7 cellular contexts compared by ENCODE assay signal in genomic region chr6:159104163-159104885, GRCh38. TPM values are rescaled to one million over a fixed set of nuclear protein-coding genes. Genes with fewer than 3 reads are reported as not detected.
DNase-seq lines count a peak whose midpoint lies in the region; ATAC-seq, FAIRE-seq and TF ChIP-seq lines count a peak whose summit lies in the region.

No MANE protein-coding gene starts in this region.

- peaks cover 2% of the 10 kb centered on the region for H3K27me3 ChIP-seq in kidney epithelial cell (ENCODE audit: control insufficient read depth, insufficient read depth, low read length)

- DNase-seq in GM12892 (ENCODE audit: insufficient read length) (peak; percentile 71), NCI-H2171 treated with DMSO at 0.1 percent for 48 hours (lab: John Stamatoyannopoulos, UW) (peak; percentile 58), cardiac fibroblast (ENCODE audit: low read depth in 2 of 2) (peak; percentile 58 to 65), kidney epithelial cell (ENCODE audit: low read depth) (peak; percentile 14)
- DNase-seq in activated CD4-positive, CD25-positive, alpha-beta regulatory T cell treated with anti-CD3 and anti-CD28 coated beads, Interleukin-2, amount 50 U/mL, for 16 hours (ENCODE audit: low read depth, low spot score) = peak; percentile 46
- DNase-seq in stimulated activated CD4-positive, alpha-beta T cell treated with anti-CD3 and anti-CD28 coated beads, Interleukin-4, amount 100 ng/mL, for 1 hour = peak; percentile 80

- TF ChIP-seq POLR2A in GM12892 (IDR thresholded peaks at IDR 0.05; ENCODE audit: low read depth, low read length) = no peak

- H3K4me3 ChIP-seq in cardiac fibroblast (replicated peaks in 1 of 2; ENCODE audit: low read depth in 2 of 2, low read length in 2 of 2) (no peak overlapping the region), kidney epithelial cell (ENCODE audit: low read depth, low read length) (no peak overlapping the region)

- peak; percentile 94 for FAIRE-seq in GM12892 (lab: Jason Lieb, UNC)

- no peaks in the 10 kb centered on the region for H3K36me3 ChIP-seq in kidney epithelial cell (ENCODE audit: control insufficient read depth, insufficient read depth, low read length)

- peak; percentile 58 for ATAC-seq in HG02763 (IDR thresholded peaks at IDR 0.05; ENCODE audit: unreplicated experiment)

- peak; percentile 96 for TF ChIP-seq CTCF in cardiac fibroblast (IDR thresholded peaks at IDR 0.05; ENCODE audit: low read depth, low read length)
- TF ChIP-seq CTCF in kidney epithelial cell (IDR thresholded peaks at IDR 0.05; ENCODE audit: insufficient read depth, low read length, poor library complexity, severe bottlenecking) = peak; percentile 98

RNA-seq across cellular contexts. Expression of gene TAGAP, which starts 59.5 kb away (rescaled TPM):
- polyA plus RNA-seq in GM12892 (2012; ENCODE audit: missing spikeins) = 7.1 TPM
- 0.96 and 1.2 TPM in 2 replicates for total RNA-seq in kidney epithelial cell

Comparison
In these comparisons a context has a peak if more than half of its experiments do, and no peak if none do; other contexts are left out.
1. DNase-seq: peak in every context shown above with its lines; median percentile 80 in stimulated activated CD4-positive, alpha-beta T cell treated with anti-CD3 and anti-CD28 coated beads, Interleukin-4, amount 100 ng/mL, for 1 hour; 71 in GM12892; 62 in cardiac fibroblast; 58 in NCI-H2171 treated with DMSO at 0.1 percent for 48 hours; 46 in activated CD4-positive, CD25-positive, alpha-beta regulatory T cell treated with anti-CD3 and anti-CD28 coated beads, Interleukin-2, amount 50 U/mL, for 16 hours; 14 in kidney epithelial cell.